ENCODE assay signal across 22 cellular contexts in the genomic region with DNA sequence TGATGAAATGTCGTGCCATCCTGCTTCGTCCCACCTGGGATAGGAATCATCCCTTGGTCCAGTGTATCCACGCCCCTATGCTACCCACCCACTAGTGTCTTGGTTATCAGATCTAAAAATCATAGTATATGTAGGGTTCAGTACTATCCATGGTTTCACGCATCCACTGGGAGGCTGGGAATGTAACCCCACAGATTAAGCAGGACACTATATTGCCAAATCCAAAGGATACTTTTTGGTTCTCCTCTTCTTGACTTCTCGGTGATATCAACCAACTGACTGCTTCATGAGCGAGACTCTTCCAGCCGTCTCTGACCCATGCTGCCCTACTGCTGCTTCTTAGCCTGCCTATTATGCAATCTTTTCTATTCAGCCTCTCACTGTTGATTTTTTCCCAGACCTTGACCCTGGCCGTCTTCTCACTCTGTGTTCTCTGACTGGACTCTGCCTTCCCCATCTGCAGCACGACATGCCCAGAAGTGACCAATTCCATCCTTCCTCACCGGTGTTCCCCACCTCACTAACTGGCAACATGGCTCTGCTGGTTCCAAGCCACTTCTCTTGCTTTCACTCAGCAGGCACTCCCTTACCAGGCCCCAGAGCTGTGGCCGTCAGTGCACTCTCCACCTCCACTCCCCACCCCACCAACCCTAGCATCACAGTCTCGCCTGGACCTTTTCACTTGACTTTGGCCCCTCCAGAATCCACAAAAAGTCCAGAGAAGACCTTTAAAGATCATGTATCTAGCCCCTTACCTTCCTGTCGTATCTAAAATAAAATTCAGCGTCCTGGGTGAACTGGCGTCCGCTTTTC. TPM values are rescaled to one million over a fixed set of nuclear protein-coding genes. Genes with fewer than 3 reads are reported as not detected.
DNase-seq lines count a peak whose midpoint lies in the region; ATAC-seq and TF ChIP-seq lines count a peak whose summit lies in the region.
"Had no signal": no experiment of that assay in that cellular context is flagged by ENCODE, and none has a peak within 500 bp of the region (broad histone marks: within the 10 kb centered on the region; RNA-seq: fewer than 3 reads in every experiment).

No MANE protein-coding gene starts in this region.

- no peak for TF ChIP-seq CTCF in right lobe of liver (IDR thresholded peaks at IDR 0.05)
- TF ChIP-seq CTCF in Peyer's patch (IDR thresholded peaks at IDR 0.05): no peak

- H3K4me1 Mint-ChIP-seq in stimulated activated naive CD8-positive, alpha-beta T cell treated with anti-CD3 and anti-CD28 coated beads, Interleukin-15, amount 100 ng/mL, for 72 hours: no peaks in the 10 kb centered on the region
- H3K4me1 Mint-ChIP-seq: B cell; CD8-positive, alpha-beta memory T cell had no signal

- H3K27ac Mint-ChIP-seq in stimulated activated naive CD8-positive, alpha-beta T cell treated with anti-CD3 and anti-CD28 coated beads, Interleukin-15, amount 100 ng/mL, for 72 hours: no peak overlapping the region
- H3K27ac Mint-ChIP-seq: B cell; CD4-positive, CD25-positive, alpha-beta regulatory T cell; GM23338; HFFc6 had no signal

- intact Hi-C loops in right lobe of liver (cut with DNase I): no loop called here

- H3K4me1 ChIP-seq in right lobe of liver (peaks cover 0 to 42% (median 18%) of the 10 kb centered on the region in 4 donors), Peyer's patch (no peaks in the 10 kb centered on the region)
- H3K4me1 ChIP-seq: BLaER1 had no signal

- no peaks in the 10 kb centered on the region for H3K27me3 Mint-ChIP-seq in stimulated activated naive CD8-positive, alpha-beta T cell treated with anti-CD3 and anti-CD28 coated beads, Interleukin-15, amount 100 ng/mL, for 72 hours
- H3K27me3 Mint-ChIP-seq: B cell; CD4-positive, CD25-positive, alpha-beta regulatory T cell; CD8-positive, alpha-beta memory T cell had no signal

- H3K4me3 Mint-ChIP-seq in stimulated activated naive CD8-positive, alpha-beta T cell treated with anti-CD3 and anti-CD28 coated beads, Interleukin-15, amount 100 ng/mL, for 72 hours: no peak overlapping the region
- H3K4me3 Mint-ChIP-seq: B cell; CD4-positive, CD25-positive, alpha-beta regulatory T cell; GM23338; HFFc6 had no signal

- TF ChIP-seq POLR2A in right lobe of liver (IDR thresholded peaks at IDR 0.05): no peak
- no peak for TF ChIP-seq POLR2A in Peyer's patch (IDR thresholded peaks at IDR 0.05)

- H3K27ac ChIP-seq in right lobe of liver (peak overlapping the region in 1 of 3 donors; percentile 31), Peyer's patch (no peak overlapping the region)
- H3K27ac ChIP-seq: BLaER1, C4-2B had no signal

- H3K4me3 ChIP-seq in right lobe of liver (no peak overlapping the region), Peyer's patch (no peak overlapping the region)
- H3K4me3 ChIP-seq: BLaER1, GM12878, GM23338, HAP-1 had no signal

- H3K27me3 ChIP-seq in right lobe of liver: no peaks in the 10 kb centered on the region
- H3K27me3 ChIP-seq in Peyer's patch: no peaks in the 10 kb centered on the region
- H3K27me3 ChIP-seq: BLaER1 had no signal

- no peaks in the 10 kb centered on the region for H3K9me3 ChIP-seq in right lobe of liver
- no peaks in the 10 kb centered on the region for H3K9me3 ChIP-seq in Peyer's patch
- H3K9me3 ChIP-seq: BLaER1, HAP-1 had no signal

- peaks cover 0 to 13% (median 1%) of the 10 kb centered on the region in 4 donors for H3K36me3 ChIP-seq in right lobe of liver
- H3K36me3 ChIP-seq in Peyer's patch: peaks cover 0 to 20% (median 0%) of the 10 kb centered on the region in 3 donors

- peak; percentile 33 for DNase-seq in HuH-7.5 (ENCODE audit: low spot score)
- peak; percentile 75 for DNase-seq in left lobe of liver (ENCODE audit: low spot score)
- DNase-seq in right lobe of liver: peak in 2 of 3 donors; percentile 70 to 76
- DNase-seq in NCI-H1694 treated with DMSO at 0.1 percent for 48 hours (lab: John Stamatoyannopoulos, UW): no peak
- no peak for DNase-seq in stimulated activated naive CD8-positive, alpha-beta T cell treated with anti-CD3 and anti-CD28 coated beads, Interleukin-15, amount 100 ng/mL, for 72 hours
- DNase-seq in Peyer's patch: no peak
- DNase-seq: CD4-positive, CD25-positive, alpha-beta regulatory T cell; CD8-positive, alpha-beta memory T cell; DMS 273 treated with DMSO at 0.1 percent for 48 hours; DMS79; EL; GDM1; HFFc6 had no signal

- WGBS in right lobe of liver (ENCODE audit: insufficient coverage, low coverage, low lambda C conversion rate, missing lambda C conversion rate): 65% methylated on average over 16 of the region's 16 CpGs

- ATAC-seq in left lobe of liver: peak; percentile 74
- peak; percentile 81 to 84 (median 82) for ATAC-seq in right lobe of liver
- no peak for ATAC-seq in GM18867 (IDR thresholded peaks at IDR 0.05; ENCODE audit: unreplicated experiment)
- no peak for ATAC-seq in stimulated activated naive CD8-positive, alpha-beta T cell treated with anti-CD3 and anti-CD28 coated beads, Interleukin-15, amount 100 ng/mL, for 72 hours
- ATAC-seq: GM12878 had no signal

- H3K9me3 Mint-ChIP-seq in stimulated activated naive CD8-positive, alpha-beta T cell treated with anti-CD3 and anti-CD28 coated beads, Interleukin-15, amount 100 ng/mL, for 72 hours: no peaks in the 10 kb centered on the region
- H3K9me3 Mint-ChIP-seq: CD4-positive, CD25-positive, alpha-beta regulatory T cell; CD8-positive, alpha-beta memory T cell; GM23338; HFFc6 had no signal

RNA-seq across cellular contexts. Expression of a gene that starts 34.5 kb away (rescaled TPM):
- total RNA-seq in left lobe of liver (not detected), right lobe of liver (not detected), Peyer's patch (not detected)
- total RNA-seq: A172; B cell; CD4-positive, CD25-positive, alpha-beta regulatory T cell; CD8-positive, alpha-beta memory T cell; GM12878; GM23338; H4; HFFc6 had no signal

RNA-seq across cellular contexts. Expression of a gene that starts 53.1 kb away (rescaled TPM):
- total RNA-seq in left lobe of liver (0.48 TPM), right lobe of liver (under 1 TPM; 0.24 to 0.51 (median 0.45) TPM), Peyer's patch (100 to 1,000 TPM in 1 of 4 donors, 10 to 100 TPM in 2, 1 to 10 TPM in 1; 5.6 to 175 (median 23.3) TPM)
- total RNA-seq: A172; B cell; CD4-positive, CD25-positive, alpha-beta regulatory T cell; CD8-positive, alpha-beta memory T cell; GM12878; H4 had no signal

Comparison
In these comparisons a context has a peak if more than half of its experiments do, and no peak if none do; other contexts are left out.
1. DNase-seq: peak in HuH-7.5 (single experiment), left lobe of liver (single experiment) and right lobe of liver (2 of 3); none in NCI-H1694 treated with DMSO at 0.1 percent for 48 hours (single experiment), stimulated activated naive CD8-positive, alpha-beta T cell treated with anti-CD3 and anti-CD28 coated beads, Interleukin-15, amount 100 ng/mL, for 72 hours (0 of 2) and Peyer's patch (0 of 3).
2. ATAC-seq: peak in left lobe of liver (single experiment) and right lobe of liver (4 of 4); none in GM18867 (single experiment) and stimulated activated naive CD8-positive, alpha-beta T cell treated with anti-CD3 and anti-CD28 coated beads, Interleukin-15, amount 100 ng/mL, for 72 hours (single experiment).